ENCODE assay signal across 1 cellular context in the genomic region with DNA sequence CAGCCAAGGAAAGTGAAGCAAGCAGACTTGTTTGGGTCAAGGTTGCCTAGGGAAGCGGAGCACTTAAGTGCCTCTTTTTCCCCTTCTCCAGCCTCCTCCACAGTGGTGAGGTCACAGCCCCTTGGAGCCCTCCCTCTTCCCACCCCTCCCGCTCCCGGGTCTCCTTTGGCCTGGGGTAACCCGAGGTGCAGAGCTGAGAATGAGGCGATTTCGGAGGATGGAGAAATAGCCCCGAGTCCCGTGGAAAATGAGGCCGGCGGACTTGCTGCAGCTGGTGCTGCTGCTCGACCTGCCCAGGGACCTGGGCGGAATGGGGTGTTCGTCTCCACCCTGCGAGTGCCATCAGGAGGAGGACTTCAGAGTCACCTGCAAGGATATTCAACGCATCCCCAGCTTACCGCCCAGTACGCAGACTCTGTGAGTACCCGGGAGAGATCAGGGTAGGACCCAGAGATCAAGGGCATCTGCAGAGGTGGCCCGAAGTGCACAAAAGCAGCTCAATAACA.
TF ChIP-seq lines count a peak whose summit lies in the region.

Gene TSHR, plus strand, starts transcription at position 188 of the 506 bp plus-strand sequence. Its CDS starts 60 bp downstream, at position 248.

TF ChIP-seq in HepG2, 621 proteins besides CTCF, POLR2A, EP300 and RAD21 (continued from another document):
- TF ChIP-seq MAX (IDR thresholded peaks at IDR 0.05) (no peak), SALL1 (CRISPR knock-in tag; IDR thresholded peaks at IDR 0.05) (0 out of 2 replicates have a peak, but pooled peaks have one; percentile 20), HNF4A (CRISPR knock-in tag; IDR thresholded peaks at IDR 0.05) (peak; percentile 43; the same call in 1 of the 2 replicates), ZNF274 (CRISPR knock-in tag; IDR thresholded peaks at IDR 0.05) (no peak)
- TF ChIP-seq, protein P1, sequence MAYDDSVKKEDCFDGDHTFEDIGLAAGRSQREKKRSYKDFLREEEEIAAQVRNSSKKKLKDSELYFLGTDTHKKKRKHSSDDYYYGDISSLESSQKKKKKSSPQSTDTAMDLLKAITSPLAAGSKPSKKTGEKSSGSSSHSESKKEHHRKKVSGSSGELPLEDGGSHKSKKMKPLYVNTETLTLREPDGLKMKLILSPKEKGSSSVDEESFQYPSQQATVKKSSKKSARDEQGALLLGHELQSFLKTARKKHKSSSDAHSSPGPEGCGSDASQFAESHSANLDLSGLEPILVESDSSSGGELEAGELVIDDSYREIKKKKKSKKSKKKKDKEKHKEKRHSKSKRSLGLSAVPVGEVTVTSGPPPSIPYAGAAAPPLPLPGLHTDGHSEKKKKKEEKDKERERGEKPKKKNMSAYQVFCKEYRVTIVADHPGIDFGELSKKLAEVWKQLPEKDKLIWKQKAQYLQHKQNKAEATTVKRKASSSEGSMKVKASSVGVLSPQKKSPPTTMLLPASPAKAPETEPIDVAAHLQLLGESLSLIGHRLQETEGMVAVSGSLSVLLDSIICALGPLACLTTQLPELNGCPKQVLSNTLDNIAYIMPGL (CRISPR knock-in tag; IDR thresholded peaks at IDR 0.05; ENCODE audit: borderline replicate concordance in 1 of 2, low read depth in 1 of 2) = 0 out of 4 replicates have a peak, but pooled peaks of 1 of the 2 experiments have one; percentile 2
